In genomic region chr22:31248965-31249940, GRCh38 we compare ENCODE assay signal across 9 cellular contexts. TPM values are rescaled to one million over a fixed set of nuclear protein-coding genes. Genes with fewer than 3 reads are reported as not detected.
DNase-seq lines count a peak whose midpoint lies in the region; ATAC-seq and TF ChIP-seq lines count a peak whose summit lies in the region.
"Had no signal": no experiment of that assay in that cellular context is flagged by ENCODE, and none has a peak within 500 bp of the region (broad histone marks: within the 10 kb centered on the region; RNA-seq: fewer than 3 reads in every experiment).

No MANE protein-coding gene starts in this region.

- H3K27me3 ChIP-seq in left ventricle myocardium inferior (ENCODE audit: low read depth) (no peaks in the 10 kb centered on the region), right atrium auricular region (no peaks in the 10 kb centered on the region)

- H3K9me3 ChIP-seq in left ventricle myocardium inferior (replicated peaks): no peaks in the 10 kb centered on the region
- no peaks in the 10 kb centered on the region for H3K9me3 ChIP-seq in right atrium auricular region

- H3K27ac ChIP-seq in left ventricle myocardium inferior (replicated peaks): peak overlapping the region; percentile 78
- peak overlapping the region in 1 of 2 donors; percentile 57 for H3K27ac ChIP-seq in right atrium auricular region

- TF ChIP-seq POLR2A in GM18505 (IDR thresholded peaks at IDR 0.05; ENCODE audit: borderline replicate concordance, extremely low read depth, insufficient read depth, insufficient read length): no peak

- intact Hi-C loops in left ventricle myocardium inferior (cut with micrococcal nuclease): no loop called here

- no peak for DNase-seq in left ventricle myocardium inferior
- no peak for DNase-seq in right atrium auricular region (ENCODE audit: low spot score)
- DNase-seq in fibroblast of pulmonary artery (ENCODE audit: low read depth): no peak
- no peak for DNase-seq in omental fat pad (ENCODE audit: low spot score)
- no peak for DNase-seq in SHP77 treated with DMSO at 0.1 percent for 48 hours (lab: John Stamatoyannopoulos, UW)
- DNase-seq in GF-D8 (lab: John Stamatoyannopoulos, UW): no peak
- no peak for DNase-seq in NCI-H2107 treated with DMSO at 0.1 percent for 48 hours (lab: John Stamatoyannopoulos, UW; ENCODE audit: unreplicated experiment)
- DNase-seq: NCI-H1092 treated with DMSO at 0.1 percent for 48 hours had no signal

- ATAC-seq in omental fat pad (ENCODE audit: low FRiP score) (peak; percentile 41), GM18505 (IDR thresholded peaks at IDR 0.05; ENCODE audit: unreplicated experiment) (no peak)

- H3K4me1 ChIP-seq in left ventricle myocardium inferior: peaks cover 64% of the 10 kb centered on the region
- peaks cover 0 to 39% of the 10 kb centered on the region in 2 donors for H3K4me1 ChIP-seq in right atrium auricular region

- peak overlapping the region; percentile 70 for H3K4me3 ChIP-seq in left ventricle myocardium inferior
- peak overlapping the region in 1 of 2 donors; percentile 57 for H3K4me3 ChIP-seq in right atrium auricular region
- peak overlapping the region; percentile 65 for H3K4me3 ChIP-seq in fibroblast of pulmonary artery (replicated peaks; ENCODE audit: low read depth, low read length)

- no peaks in the 10 kb centered on the region for H3K36me3 ChIP-seq in left ventricle myocardium inferior
- no peaks in the 10 kb centered on the region for H3K36me3 ChIP-seq in right atrium auricular region

- no peak for TF ChIP-seq CTCF in left ventricle myocardium inferior (IDR thresholded peaks at IDR 0.05; ENCODE audit: borderline replicate concordance)
- TF ChIP-seq CTCF in right atrium auricular region (IDR thresholded peaks at IDR 0.05): no peak
- TF ChIP-seq CTCF in fibroblast of pulmonary artery (IDR thresholded peaks at IDR 0.05; ENCODE audit: low read length, missing control alignments): no peak
- TF ChIP-seq CTCF in omental fat pad (IDR thresholded peaks at IDR 0.05): no peak

RNA-seq across cellular contexts. Expression of gene LIMK2, which starts 37.2 kb away (rescaled TPM):
- total RNA-seq in left ventricle myocardium inferior (8.0 TPM), right atrium auricular region (1 to 10 TPM; 7.5 to 9.8 TPM), omental fat pad (10 to 100 TPM; 32.0 to 66.2 (median 40.7) TPM)

RNA-seq across cellular contexts. Expression of gene PIK3IP1, which starts 43.0 kb away (rescaled TPM):
- total RNA-seq in left ventricle myocardium inferior (11.1 TPM), right atrium auricular region (10 to 100 TPM; 14.6 to 17.6 TPM), omental fat pad (10 to 100 TPM; 32.8 to 61.2 (median 47.1) TPM)
